ENCODE assay signal across 27 cellular contexts in the genomic region with DNA sequence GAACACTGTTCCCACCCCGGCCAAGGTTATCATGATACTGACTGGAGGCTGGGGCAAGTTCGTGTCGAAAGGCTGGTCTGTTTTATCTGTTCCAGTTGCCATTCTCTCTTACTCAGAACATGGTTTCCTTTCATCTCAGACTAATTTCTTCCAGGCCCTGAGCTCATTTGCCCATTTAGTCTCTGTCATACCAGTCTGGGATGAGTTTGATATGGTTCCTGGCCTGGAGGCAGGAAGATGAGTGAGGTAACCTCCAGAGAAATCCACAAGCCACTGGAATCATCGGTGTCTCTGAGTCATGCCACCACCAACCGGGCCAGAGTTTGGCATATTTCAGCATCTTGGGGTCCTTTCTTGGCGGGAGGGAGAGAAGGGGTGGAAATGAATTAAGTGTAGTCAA.
DNase-seq lines count a peak whose midpoint lies in the region; FAIRE-seq and TF ChIP-seq lines count a peak whose summit lies in the region.
"Had no signal": no experiment of that assay in that cellular context is flagged by ENCODE, and none has a peak within 500 bp of the region (broad histone marks: within the 10 kb centered on the region; RNA-seq: fewer than 3 reads in every experiment).

No MANE protein-coding gene starts in this region.

- no peaks in the 10 kb centered on the region for H3K9me3 Mint-ChIP-seq in HFFc6
- peaks cover 13% of the 10 kb centered on the region for H3K9me3 Mint-ChIP-seq in astrocyte (ENCODE audit: unreplicated experiment)
- H3K9me3 Mint-ChIP-seq in progenitor cell of endocrine pancreas (ENCODE audit: low read depth) = peaks cover 25% of the 10 kb centered on the region

- H3K4me3 ChIP-seq in astrocyte (ENCODE audit: insufficient read depth, low read depth, low read length) = no peak overlapping the region
- H3K4me3 ChIP-seq in tibial artery = no peak overlapping the region
- H3K4me3 ChIP-seq: dorsolateral prefrontal cortex, lung, mucosa of descending colon had no signal

- H2AFZ ChIP-seq in astrocyte (ENCODE audit: low read depth, low read length) = no peak overlapping the region

- TF ChIP-seq CTCF in HFFc6 (IDR thresholded peaks at IDR 0.05) (no peak), astrocyte (IDR thresholded peaks at IDR 0.05; ENCODE audit: insufficient read depth, low read depth, low read length) (no peak), progenitor cell of endocrine pancreas (IDR thresholded peaks at IDR 0.05; ENCODE audit: unreplicated experiment) (no peak), tibial artery (IDR thresholded peaks at IDR 0.05) (no peak)

- intact Hi-C loops in tibial artery (cut with DNase I; ENCODE audit: low total_unique reads) = no loop called here

- no peak for TF ChIP-seq POLR2A in H54 (IDR thresholded peaks at IDR 0.05; ENCODE audit: low read depth, low read length)

- no peaks in the 10 kb centered on the region for H3K79me2 ChIP-seq in astrocyte (ENCODE audit: insufficient read depth, low read length)

- H3K27me3 ChIP-seq in astrocyte (ENCODE audit: insufficient read depth, low read length) = no peaks in the 10 kb centered on the region
- peaks cover 0 to 12% of the 10 kb centered on the region in 2 donors for H3K27me3 ChIP-seq in tibial artery

- H3K4me3 Mint-ChIP-seq in HFFc6 (peak overlapping the region; percentile 47), astrocyte (ENCODE audit: unreplicated experiment) (no peak overlapping the region), progenitor cell of endocrine pancreas (ENCODE audit: low read depth) (no peak overlapping the region)
- H3K4me3 Mint-ChIP-seq: activated T-helper 17 cell treated with anti-CD3 and anti-CD28 coated beads, Interleukin-2, amount 50 U/mL, for 72 hours; CD4-positive, CD25-positive, alpha-beta regulatory T cell; nephron; stimulated activated naive B cell treated with anti-CD40 and anti-IgM and Interleukin-4, amounts not matched to agents 10 μg/mL and 1 μg/mL and 100 μg/mL, for 72 hours; T-helper 2 cell treated with Interferon-gamma antibody and Interleukin-4, amounts not matched to agents 5 μg/mL and 100 μg/mL, for 36 hours had no signal

- H3K4me2 ChIP-seq in astrocyte (ENCODE audit: low read length) = no peak overlapping the region

- DNase-seq in Daoy (ENCODE audit: low read depth) = peak; percentile 87
- DNase-seq in HFFc6 = peak; percentile 75
- DNase-seq in astrocyte (ENCODE audit: low read depth) = no peak
- no peak for DNase-seq in progenitor cell of endocrine pancreas (ENCODE audit: low spot score, unreplicated experiment)
- no peak for DNase-seq in tibial artery
- DNase-seq in H54 (ENCODE audit: insufficient read length, low spot score) = no peak
- no peak for DNase-seq in activated CD4-positive, alpha-beta T cell treated with anti-CD3 and anti-CD28 coated beads for 48 hours
- no peak for DNase-seq in effector CD4-positive, alpha-beta T cell
- DNase-seq: activated naive CD4-positive, alpha-beta T cell treated with anti-CD3 and anti-CD28 coated beads, Interleukin-2, amount 50 U/mL, for 16 hours; CD4-positive, CD25-positive, alpha-beta regulatory T cell; dorsolateral prefrontal cortex; HCEC 1CT; hippocampal formation; left cardiac atrium; MM.1S; mucosa of descending colon; NCI-H1417; NCI-H2081; NCI-H2227 treated with DMSO at 0.1 percent for 48 hours; NCI-H748 treated with DMSO at 0.1 percent for 48 hours; stimulated activated naive B cell treated with anti-CD40 and anti-IgM and Interleukin-4, amounts not matched to agents 10 μg/mL and 1 μg/mL and 100 μg/mL, for 72 hours had no signal

- H3K4me1 ChIP-seq in astrocyte (ENCODE audit: insufficient read depth, low read length) = no peaks in the 10 kb centered on the region
- no peaks in the 10 kb centered on the region for H3K4me1 ChIP-seq in tibial artery

- no peak overlapping the region for H3K27ac ChIP-seq in astrocyte (ENCODE audit: low read depth, low read length)
- no peak overlapping the region for H3K27ac ChIP-seq in tibial artery
- H3K27ac ChIP-seq: dorsolateral prefrontal cortex had no signal

- H3K36me3 ChIP-seq in astrocyte (ENCODE audit: insufficient read depth, low read length) (no peaks in the 10 kb centered on the region), tibial artery (no peaks in the 10 kb centered on the region)

- H3K27me3 Mint-ChIP-seq in HFFc6 (ENCODE audit: insufficient read depth) = peaks cover 15% of the 10 kb centered on the region
- H3K27me3 Mint-ChIP-seq in astrocyte (ENCODE audit: low read depth, unreplicated experiment) = peaks cover 28% of the 10 kb centered on the region
- H3K27me3 Mint-ChIP-seq in progenitor cell of endocrine pancreas = peaks cover 6% of the 10 kb centered on the region

- H3K9me3 ChIP-seq in astrocyte (ENCODE audit: insufficient read depth, low read depth, low read length) (no peaks in the 10 kb centered on the region), tibial artery (no peaks in the 10 kb centered on the region)

- no peak overlapping the region for H3K9ac ChIP-seq in astrocyte (ENCODE audit: low read length)

- H3K27ac Mint-ChIP-seq in HFFc6 (peak overlapping the region; percentile 72; the same call in 1 of the 2 replicates), astrocyte (ENCODE audit: unreplicated experiment) (peak overlapping the region; percentile 48), progenitor cell of endocrine pancreas (peak overlapping the region; percentile 2)
- H3K27ac Mint-ChIP-seq: activated T-helper 17 cell treated with anti-CD3 and anti-CD28 coated beads, Interleukin-2, amount 50 U/mL, for 72 hours; CD4-positive, CD25-positive, alpha-beta regulatory T cell; nephron; stimulated activated naive B cell treated with anti-CD40 and anti-IgM and Interleukin-4, amounts not matched to agents 10 μg/mL and 1 μg/mL and 100 μg/mL, for 72 hours; T-helper 2 cell treated with Interferon-gamma antibody and Interleukin-4, amounts not matched to agents 5 μg/mL and 100 μg/mL, for 36 hours had no signal

- peaks cover 21% of the 10 kb centered on the region for H3K4me1 Mint-ChIP-seq in HFFc6 (ENCODE audit: low read depth)
- peaks cover 7% of the 10 kb centered on the region for H3K4me1 Mint-ChIP-seq in astrocyte (ENCODE audit: low read depth, unreplicated experiment)
- no peaks in the 10 kb centered on the region for H3K4me1 Mint-ChIP-seq in progenitor cell of endocrine pancreas (ENCODE audit: low read depth)
- H3K4me1 Mint-ChIP-seq: activated T-helper 17 cell treated with anti-CD3 and anti-CD28 coated beads, Interleukin-2, amount 50 U/mL, for 72 hours; CD4-positive, CD25-positive, alpha-beta regulatory T cell; nephron; stimulated activated naive B cell treated with anti-CD40 and anti-IgM and Interleukin-4, amounts not matched to agents 10 μg/mL and 1 μg/mL and 100 μg/mL, for 72 hours had no signal

- no peaks in the 10 kb centered on the region for H3K36me3 Mint-ChIP-seq in HFFc6 (ENCODE audit: low read depth)
- no peaks in the 10 kb centered on the region for H3K36me3 Mint-ChIP-seq in astrocyte (ENCODE audit: low read depth, unreplicated experiment)
- peaks cover 1% of the 10 kb centered on the region for H3K36me3 Mint-ChIP-seq in progenitor cell of endocrine pancreas (ENCODE audit: insufficient read depth)
- H3K36me3 Mint-ChIP-seq: CD4-positive, CD25-positive, alpha-beta regulatory T cell; stimulated activated naive B cell treated with anti-CD40 and anti-IgM and Interleukin-4, amounts not matched to agents 10 μg/mL and 1 μg/mL and 100 μg/mL, for 72 hours had no signal

- FAIRE-seq in astrocyte (lab: Jason Lieb, UNC) (no peak), H54 (lab: Jason Lieb, UNC) (no peak)
- FAIRE-seq: D721Med, endothelial cell of umbilical vein had no signal

- H4K20me1 ChIP-seq in astrocyte (ENCODE audit: insufficient read depth, low read length) = no peaks in the 10 kb centered on the region

Comparison
In these comparisons a context has a peak if more than half of its experiments do, and no peak if none do; other contexts are left out.
1. DNase-seq: peak in Daoy (single experiment) and HFFc6 (single experiment); none in astrocyte (single experiment), progenitor cell of endocrine pancreas (single experiment), tibial artery (0 of 2), H54 (single experiment), activated CD4-positive, alpha-beta T cell treated with anti-CD3 and anti-CD28 coated beads for 48 hours (single experiment) and effector CD4-positive, alpha-beta T cell (single experiment).
2. H3K27ac Mint-ChIP-seq: peak in every context shown above with its lines; median percentile 72 in HFFc6; 48 in astrocyte; 2 in progenitor cell of endocrine pancreas.